Comparison of ENCODE assay signal across 9 cellular contexts in the genomic region with DNA sequence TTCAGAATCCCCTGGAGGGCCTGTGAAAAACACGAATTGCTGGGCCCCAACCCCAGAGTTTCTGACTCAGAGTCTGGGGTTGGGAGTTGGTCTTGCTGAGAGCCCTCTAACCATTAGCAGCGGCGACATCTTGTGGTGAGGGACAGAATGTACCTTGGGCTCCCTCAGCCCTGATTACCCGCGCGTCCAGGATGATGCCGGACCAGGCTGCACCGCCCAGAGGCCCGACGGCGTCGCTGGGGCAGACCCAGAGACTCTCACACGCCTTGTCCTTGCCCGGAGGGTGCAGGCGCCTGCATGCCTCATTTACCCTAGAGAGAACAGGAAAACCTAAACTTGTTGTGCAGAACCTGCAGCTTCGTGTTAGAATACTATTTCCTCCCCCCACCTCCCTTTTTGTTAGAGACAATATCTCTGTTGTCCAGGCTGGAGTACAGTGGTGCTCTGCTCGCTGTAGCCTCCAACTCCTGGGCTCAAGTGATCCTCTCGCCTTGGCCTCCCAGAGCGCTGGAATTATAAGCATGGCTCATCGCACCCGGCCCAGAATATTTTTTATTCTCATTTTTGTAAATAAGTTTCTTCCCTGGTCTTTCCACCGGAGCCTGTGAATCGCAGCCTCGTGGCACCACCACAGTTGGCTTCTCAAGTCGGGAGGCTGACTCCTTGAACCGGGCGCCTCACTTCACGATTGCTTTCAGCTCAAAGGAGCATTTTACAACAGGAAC. TPM values are rescaled to one million over a fixed set of nuclear protein-coding genes. Genes with fewer than 3 reads are reported as not detected.
A peak's percentile ranks its signal among the peaks of the same experiment; 100 is the strongest.
DNase-seq lines count a peak whose midpoint lies in the region; ATAC-seq, FAIRE-seq and TF ChIP-seq lines count a peak whose summit lies in the region.
"Had no signal": no experiment of that assay in that cellular context is flagged by ENCODE, and none has a peak within 500 bp of the region (broad histone marks: within the 10 kb centered on the region; RNA-seq: fewer than 3 reads in every experiment).

No MANE protein-coding gene starts in this region.

- peak; percentile 95 for TF ChIP-seq CTCF in HepG2 (CRISPR knock-in tag; IDR thresholded peaks at IDR 0.05)

- peak; percentile 94 for DNase-seq in GM19239 (ENCODE audit: insufficient read length, low spot score)
- peak; percentile 53 for DNase-seq in NCI-H446 treated with DMSO at 0.1 percent for 48 hours (lab: John Stamatoyannopoulos, UW)
- DNase-seq in activated CD4-positive, CD25-positive, alpha-beta regulatory T cell treated with anti-CD3 and anti-CD28 coated beads, Interleukin-2, amount 50 U/mL, for 72 hours = peak; percentile 75
- peak; percentile 74 for DNase-seq in cerebellum (ENCODE audit: low spot score)
- DNase-seq in HepG2 (ENCODE audit: low spot score) = peak; percentile 82
- peak; percentile 84 for DNase-seq in stimulated activated CD4-positive, alpha-beta T cell treated with anti-CD3 and anti-CD28 coated beads, Interleukin-4, amount 100 ng/mL, for 24 hours

- WGBS in HepG2 (ENCODE audit: low lambda C conversion rate) = 41% methylated on average over 18 of the region's 28 CpGs

- H3K27me3 ChIP-seq in BLaER1 (0 out of 2 replicates have a peak, but pooled peaks cover 5% of the 10 kb centered on the region), HepG2 (ENCODE audit: control insufficient read depth in 1 of 2, insufficient read depth in 2 of 2, low read length in 2 of 2) (peaks cover 0 to 12% of the 10 kb centered on the region in 2 experiments; a peak in 2 of 5 replicates)

- no TSS peak for BruUV-seq in HepG2 (replicated peaks; lab: Mats Ljungman, UMichigan)

- in situ Hi-C loops in HepG2 (cut with HindIII; ENCODE audit: extremely low pct_ligation_motif_present, low pct_unique_long_range_greater_than_20kb) = loop anchor here (10.0 kb wide), 1 partner anchor 189 kb away; a partner anchor contains a TSS

- H3K79me2 ChIP-seq in HepG2 (ENCODE audit: insufficient read depth, low read length) = no peaks in the 10 kb centered on the region

- H4K20me1 ChIP-seq in BLaER1 (no peaks in the 10 kb centered on the region), HepG2 (ENCODE audit: insufficient read depth, low read length) (no peaks in the 10 kb centered on the region)

- H3K36me3 ChIP-seq in BLaER1 (no peaks in the 10 kb centered on the region), HepG2 (replicated peaks in 1 of 2; ENCODE audit: control insufficient read depth in 1 of 2, insufficient read depth in 2 of 2, low read length in 2 of 2) (no peaks in the 10 kb centered on the region)

- H3K4me3 ChIP-seq in BLaER1 (no peak overlapping the region), HepG2 (replicated peaks in 1 of 3; ENCODE audit: insufficient read depth in 1 of 3, low read depth in 2 of 3, low read length in 3 of 3) (peak overlapping the region in 1 of 3 experiments; percentile 60; a peak in 2 of 6 replicates)

- POLR2A ChIA-PET in HepG2 (lab: Yijun Ruan, JAX) = interaction anchor here (1.1 to 1.4 kb wide), 4 partner anchors 38 to 132 kb away, joined by 3 to 12 read pairs (median 5); a partner anchor contains a TSS

- TF ChIP-seq EP300 in HepG2 (IDR thresholded peaks at IDR 0.05; ENCODE audit: low read depth in 2 of 2, low read length in 2 of 2) (no peak), HepG2 (CRISPR knock-in tag; IDR thresholded peaks at IDR 0.05; ENCODE audit: borderline replicate concordance) (no peak; the same call in 1 of the 2 replicates)

- peak; percentile 93 for FAIRE-seq in GM19239 (lab: Jason Lieb, UNC)
- FAIRE-seq in HepG2 (lab: Jason Lieb, UNC) = peak; percentile 93

- TF ChIP-seq POLR2A in HepG2 (IDR thresholded peaks at IDR 0.05; ENCODE audit: insufficient read depth in 1 of 2, low read depth in 2 of 2, low read length in 2 of 2) = no peak

- ATAC-seq in HG03354 (IDR thresholded peaks at IDR 0.05; ENCODE audit: poor library complexity, severe bottlenecking, unreplicated experiment) (peak; percentile 76), HepG2 (peak; percentile 82)

- H3K27ac ChIP-seq in BLaER1 = no peak overlapping the region
- H3K27ac ChIP-seq in HepG2 (ENCODE audit: extremely low read length, insufficient read depth, low read length) = no peak overlapping the region

- no peak overlapping the region for H2AFZ ChIP-seq in HepG2 (ENCODE audit: low read length)

- H3K9me3 ChIP-seq in BLaER1 = no peaks in the 10 kb centered on the region
- no peaks in the 10 kb centered on the region for H3K9me3 ChIP-seq in HepG2 (ENCODE audit: low read length)

- CTCF ChIA-PET in HepG2 (lab: Yijun Ruan, JAX; ENCODE audit: low intra/inter-chr PET ratio, low total read pairs) = interaction anchor here (1.2 to 4.0 kb wide), 3 partner anchors 44 to 191 kb away, joined by 4 to 27 read pairs (median 24); no protein-coding TSS in a partner anchor

- peak; percentile 81 for TF ChIP-seq RAD21 in HepG2 (CRISPR knock-in tag; IDR thresholded peaks at IDR 0.05)

- H3K9ac ChIP-seq in BLaER1 = no peak overlapping the region
- H3K9ac ChIP-seq in HepG2 (ENCODE audit: insufficient read depth, low read depth, low read length) = no peak overlapping the region

- peaks cover 29% of the 10 kb centered on the region for H3K4me1 ChIP-seq in BLaER1
- H3K4me1 ChIP-seq in HepG2 (ENCODE audit: insufficient read depth, low read length) = peaks cover 49% of the 10 kb centered on the region

- intact Hi-C loops in HepG2 (cut with micrococcal nuclease; ENCODE audit: unreplicated experiment) = loop anchor here (1.0 to 2.0 kb wide), 5 partner anchors 44 to 191 kb away; a partner anchor contains a TSS

- H3K4me2 ChIP-seq in BLaER1 (peak overlapping the region; percentile 68), HepG2 (ENCODE audit: low read depth, low read length) (peak overlapping the region; percentile 88)

TF ChIP-seq in HepG2, 621 proteins besides CTCF, POLR2A, EP300 and RAD21 (continues in another document):
- 0 out of 2 replicates have a peak, but pooled peaks have one; percentile 62 for TF ChIP-seq EED (CRISPR knock-in tag; IDR thresholded peaks at IDR 0.05)
- no peak for TF ChIP-seq HNRNPL (IDR thresholded peaks at IDR 0.05; ENCODE audit: low read depth, low read length)
- peak; percentile 55; the same call in 1 of the 2 replicates for TF ChIP-seq FOSL2 (CRISPR knock-in tag; IDR thresholded peaks at IDR 0.05)
- no peak for TF ChIP-seq SETDB1 (CRISPR knock-in tag; IDR thresholded peaks at IDR 0.05; ENCODE audit: borderline replicate concordance)
- no peak for TF ChIP-seq POLR2AphosphoS2 (IDR thresholded peaks at IDR 0.05; ENCODE audit: low read depth, low read length)
- no peak for TF ChIP-seq NR2F6 (IDR thresholded peaks at IDR 0.05)
- 0 out of 2 replicates have a peak, but pooled peaks have one; percentile 12 for TF ChIP-seq NR2F6 (CRISPR knock-in tag; IDR thresholded peaks at IDR 0.05)
- no peak for TF ChIP-seq TGIF2 (CRISPR knock-in tag; IDR thresholded peaks at IDR 0.05)
- peak; percentile 40; the same call in 1 of the 2 replicates for TF ChIP-seq SP4 (CRISPR knock-in tag; IDR thresholded peaks at IDR 0.05)
- no peak for TF ChIP-seq TMF1 (CRISPR knock-in tag; IDR thresholded peaks at IDR 0.05; ENCODE audit: low read depth)
- TF ChIP-seq CEBPB (IDR thresholded peaks at IDR 0.05; ENCODE audit: borderline replicate concordance, low read depth, low read length) = no peak
- TF ChIP-seq, protein P1, sequence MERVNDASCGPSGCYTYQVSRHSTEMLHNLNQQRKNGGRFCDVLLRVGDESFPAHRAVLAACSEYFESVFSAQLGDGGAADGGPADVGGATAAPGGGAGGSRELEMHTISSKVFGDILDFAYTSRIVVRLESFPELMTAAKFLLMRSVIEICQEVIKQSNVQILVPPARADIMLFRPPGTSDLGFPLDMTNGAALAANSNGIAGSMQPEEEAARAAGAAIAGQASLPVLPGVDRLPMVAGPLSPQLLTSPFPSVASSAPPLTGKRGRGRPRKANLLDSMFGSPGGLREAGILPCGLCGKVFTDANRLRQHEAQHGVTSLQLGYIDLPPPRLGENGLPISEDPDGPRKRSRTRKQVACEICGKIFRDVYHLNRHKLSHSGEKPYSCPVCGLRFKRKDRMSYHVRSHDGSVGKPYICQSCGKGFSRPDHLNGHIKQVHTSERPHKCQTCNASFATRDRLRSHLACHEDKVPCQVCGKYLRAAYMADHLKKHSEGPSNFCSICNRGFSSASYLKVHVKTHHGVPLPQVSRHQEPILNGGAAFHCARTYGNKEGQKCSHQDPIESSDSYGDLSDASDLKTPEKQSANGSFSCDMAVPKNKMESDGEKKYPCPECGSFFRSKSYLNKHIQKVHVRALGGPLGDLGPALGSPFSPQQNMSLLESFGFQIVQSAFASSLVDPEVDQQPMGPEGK (CRISPR knock-in tag; IDR thresholded peaks at IDR 0.05) = peak; percentile 30; the same call in 1 of the 2 replicates

RNA-seq across cellular contexts. Expression of a gene that starts 22.2 kb away (rescaled TPM):
- 0.36 TPM for total RNA-seq in cerebellum
- total RNA-seq in HepG2 (2016; rRNA removed; fragmentation: Illumina TruSeq; extraction: Trizol) = not detected in 2 replicates
- not detected in 2 replicates for total RNA-seq in HepG2 (2016; cell fraction: cytosol; rRNA removed; fragmentation: Illumina TruSeq; extraction: Trizol; ENCODE audit: low read depth)
- total RNA-seq in HepG2 (2016; cell fraction: insoluble cytoplasmic fraction; rRNA removed; fragmentation: Illumina TruSeq; extraction: Trizol) = not detected in 2 replicates
- not detected in 2 replicates for total RNA-seq in HepG2 (2016; cell fraction: membrane; rRNA removed; fragmentation: Illumina TruSeq; extraction: Trizol)
- total RNA-seq in HepG2 (2016; cell fraction: nucleus; rRNA removed; fragmentation: Illumina TruSeq; extraction: Trizol) = not detected in 2 replicates
- polyA plus RNA-seq in HepG2 (2011; rRNA removed) = not detected in 2 replicates
- polyA plus RNA-seq in HepG2 (2011; cell fraction: cytosol; rRNA removed) = not detected in 2 replicates
- not detected in 2 replicates for polyA plus RNA-seq in HepG2 (2011; cell fraction: nucleus; rRNA removed)
- not detected in 2 replicates for polyA plus RNA-seq in HepG2 (2012)
- not detected in 2 replicates for polyA plus RNA-seq in HepG2 (2016; cell fraction: cytosol; fragmentation: Illumina TruSeq; extraction: Trizol; ENCODE audit: low read depth)
- not detected in 2 replicates for polyA plus RNA-seq in HepG2 (2016; cell fraction: insoluble cytoplasmic fraction; fragmentation: Illumina TruSeq; extraction: Trizol; ENCODE audit: low read depth)
- polyA plus RNA-seq in HepG2 (2016; cell fraction: membrane; fragmentation: Illumina TruSeq; extraction: Trizol; ENCODE audit: low read depth) = not detected in 2 replicates
- not detected in 2 replicates for polyA plus RNA-seq in HepG2 (2016; cell fraction: nucleus; fragmentation: Illumina TruSeq; extraction: Trizol; ENCODE audit: insufficient read depth, low read depth)
- not detected in 2 replicates for polyA minus RNA-seq in HepG2 (2011; rRNA and poly(A)+ RNA removed; ENCODE audit: low replicate concordance)
- polyA minus RNA-seq in HepG2 (2011; cell fraction: cytosol; rRNA and poly(A)+ RNA removed) = not detected in 2 replicates
- polyA minus RNA-seq in HepG2 (2011; cell fraction: nucleus; rRNA and poly(A)+ RNA removed) = not detected in 2 replicates
- total RNA-seq: T-helper 1 cell treated with Interleukin-12 subunit alpha and Interleukin-12 subunit beta and Interleukin-4 antibody, amounts not matched to agents 30 ng/mL and 1 ng/mL, for 36 hours had no signal
